In genomic region chrX:13511557-13512330, GRCh38 we compare ENCODE assay signal across 2 cellular contexts.
TF ChIP-seq lines count a peak whose summit lies in the region.

No MANE protein-coding gene starts in this region.

TF ChIP-seq in A549, 52 proteins besides CTCF, POLR2A, EP300 and RAD21:
- TF ChIP-seq ESRRA (IDR thresholded peaks at IDR 0.05; ENCODE audit: borderline replicate concordance, low read length) (no peak), ZC3H11A (IDR thresholded peaks at IDR 0.05) (peak; percentile 27; the same call in 1 of the 2 replicates), PBX3 (IDR thresholded peaks at IDR 0.05) (no peak)

TF ChIP-seq in endothelial cell of umbilical vein, 7 proteins besides CTCF, POLR2A, EP300 and RAD21:
- TF ChIP-seq POLR2AphosphoS5 (IDR thresholded peaks at IDR 0.05; ENCODE audit: insufficient read depth, low read depth, low read length), result no peak
- no peak for TF ChIP-seq GATA2 (IDR thresholded peaks at IDR 0.05; ENCODE audit: insufficient read depth, insufficient read length, low read depth, low read length)
- TF ChIP-seq MYC (IDR thresholded peaks at IDR 0.05; ENCODE audit: low read depth, low read length), result no peak
- no peak for TF ChIP-seq FOS (IDR thresholded peaks at IDR 0.05; ENCODE audit: borderline replicate concordance, insufficient read depth, low read length)
- TF ChIP-seq JUN (IDR thresholded peaks at IDR 0.05; ENCODE audit: borderline replicate concordance, insufficient read depth, insufficient read length, low read depth), result no peak
- TF ChIP-seq MAX (IDR thresholded peaks at IDR 0.05; ENCODE audit: insufficient read depth, insufficient read length), result no peak
- no peak for TF ChIP-seq EZH2 (IDR thresholded peaks at IDR 0.05; ENCODE audit: borderline replicate concordance, low read depth, low read length, severe bottlenecking)
